Comparison of ENCODE assay signal across 9 cellular contexts in the genomic region with DNA sequence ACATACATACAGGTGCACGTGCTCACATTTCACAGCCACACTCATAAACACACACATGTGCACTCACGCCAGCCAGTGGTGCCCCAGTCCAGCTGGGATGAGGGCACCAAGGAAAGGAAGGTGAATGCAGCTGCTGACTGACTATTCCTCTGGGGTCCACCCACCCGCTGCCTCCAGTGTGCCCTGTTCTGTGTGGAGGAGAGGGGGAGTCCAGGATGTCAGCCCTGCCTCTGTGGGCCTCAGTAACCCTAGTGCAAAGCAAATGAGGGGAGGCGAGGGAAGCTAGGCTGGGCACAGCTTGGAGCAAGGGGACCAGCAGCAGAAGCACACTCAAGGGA. TPM values are rescaled to one million over a fixed set of nuclear protein-coding genes. Genes with fewer than 3 reads are reported as not detected.
A peak's percentile ranks its signal among the peaks of the same experiment; 100 is the strongest.
DNase-seq lines count a peak whose midpoint lies in the region; ATAC-seq lines count a peak whose summit lies in the region.
"Had no signal": no experiment of that assay in that cellular context is flagged by ENCODE, and none has a peak within 500 bp of the region (broad histone marks: within the 10 kb centered on the region; RNA-seq: fewer than 3 reads in every experiment).

No MANE protein-coding gene starts in this region.

- H3K4me1 Mint-ChIP-seq in activated naive CD8-positive, alpha-beta T cell treated with anti-CD3 and anti-CD28 coated beads, Interleukin-2, amount 50 U/mL, for 24 hours = peaks cover 42% of the 10 kb centered on the region

- intact Hi-C loops in aorta (cut with DNase I) = no loop called here

- peaks cover 4% of the 10 kb centered on the region for H3K9me3 Mint-ChIP-seq in activated naive CD8-positive, alpha-beta T cell treated with anti-CD3 and anti-CD28 coated beads, Interleukin-2, amount 50 U/mL, for 24 hours

- peak overlapping the region; percentile 90 for H3K27ac Mint-ChIP-seq in activated naive CD8-positive, alpha-beta T cell treated with anti-CD3 and anti-CD28 coated beads, Interleukin-2, amount 50 U/mL, for 24 hours

- H3K4me3 ChIP-seq in mesodermal cell (ENCODE audit: extremely low read depth, insufficient read depth, low read length, poor library complexity, severe bottlenecking) = no peak overlapping the region
- no peak overlapping the region for H3K4me3 ChIP-seq in aorta (ENCODE audit: low read length in 2 of 2)
- H3K4me3 ChIP-seq: prostate gland had no signal

- no peaks in the 10 kb centered on the region for H3K36me3 Mint-ChIP-seq in activated naive CD8-positive, alpha-beta T cell treated with anti-CD3 and anti-CD28 coated beads, Interleukin-2, amount 50 U/mL, for 24 hours (ENCODE audit: low read depth)

- no peaks in the 10 kb centered on the region for H3K9me3 ChIP-seq in mesodermal cell (ENCODE audit: control insufficient read depth, low read length)
- H3K9me3 ChIP-seq in aorta (ENCODE audit: control insufficient read depth, low read length) = no peaks in the 10 kb centered on the region
- H3K9me3 ChIP-seq: prostate gland had no signal

- no peaks in the 10 kb centered on the region for H3K27me3 Mint-ChIP-seq in activated naive CD8-positive, alpha-beta T cell treated with anti-CD3 and anti-CD28 coated beads, Interleukin-2, amount 50 U/mL, for 24 hours

- WGBS in mesodermal cell (ENCODE audit: insufficient coverage in 2 of 2), 2 experiments = 95 to 96% methylated on average over 2 to 4 of the region's 4 CpGs
- 53 to 66% methylated on average over 4 of the region's 4 CpGs for WGBS in aorta, 2 donors

- peak overlapping the region; percentile 45 for H3K27ac ChIP-seq in mesodermal cell (ENCODE audit: low read depth, low read length, severe bottlenecking)
- peak overlapping the region; percentile 97 to 98 for H3K27ac ChIP-seq in aorta (ENCODE audit: low read depth in 1 of 2, low read length in 2 of 2)
- H3K27ac ChIP-seq: prostate gland had no signal

- H3K36me3 ChIP-seq in mesodermal cell (ENCODE audit: control insufficient read depth, insufficient read depth, low read length) (no peaks in the 10 kb centered on the region), aorta (ENCODE audit: control insufficient read depth in 1 of 2, insufficient read depth in 2 of 2, low read length in 1 of 2) (no peaks in the 10 kb centered on the region)
- H3K36me3 ChIP-seq: prostate gland had no signal

- H3K4me1 ChIP-seq in mesodermal cell (ENCODE audit: control insufficient read depth, insufficient read depth, low read length, poor library complexity, severe bottlenecking) = peaks cover 38% of the 10 kb centered on the region
- H3K4me1 ChIP-seq in aorta (ENCODE audit: control insufficient read depth in 1 of 2, insufficient read depth in 2 of 2, low read length in 2 of 2) = peaks cover 0 to 10% of the 10 kb centered on the region in 2 donors
- H3K4me1 ChIP-seq: prostate gland had no signal

- DNase-seq in stimulated activated CD4-positive, alpha-beta T cell treated with anti-CD3 and anti-CD28 coated beads, Interleukin-4, amount 100 ng/mL, for 1 hour = peak; percentile 29
- no peak for DNase-seq in stimulated activated CD4-positive, alpha-beta T cell treated with anti-CD3 and anti-CD28 coated beads, Interleukin-1b, Interleukin-23, amount 100 ng/mL, for 48 hours
- DNase-seq in activated naive CD8-positive, alpha-beta T cell treated with anti-CD3 and anti-CD28 coated beads, Interleukin-2, amount 50 U/mL, for 24 hours = peak; percentile 23
- DNase-seq in aorta = no peak
- DNase-seq in NCI-H2081 (lab: John Stamatoyannopoulos, UW) = no peak
- DNase-seq in hepatic stellate cell (ENCODE audit: low spot score) = no peak
- DNase-seq in COLO829 (ENCODE audit: low spot score) = no peak

- peak overlapping the region; percentile 39 for H3K4me3 Mint-ChIP-seq in activated naive CD8-positive, alpha-beta T cell treated with anti-CD3 and anti-CD28 coated beads, Interleukin-2, amount 50 U/mL, for 24 hours

- no peaks in the 10 kb centered on the region for H3K27me3 ChIP-seq in aorta (ENCODE audit: control insufficient read depth in 1 of 2, insufficient read depth in 2 of 2, low read length in 1 of 2)

- no peak for ATAC-seq in activated naive CD8-positive, alpha-beta T cell treated with anti-CD3 and anti-CD28 coated beads, Interleukin-2, amount 50 U/mL, for 24 hours
- no peak for ATAC-seq in aorta (ENCODE audit: low FRiP score)

RNA-seq across cellular contexts. Expression of a gene that starts 57.6 kb away (rescaled TPM):
- 114 TPM for polyA plus RNA-seq in mesodermal cell (2013, experiment 1 of 2)
- polyA plus RNA-seq in mesodermal cell (2013, experiment 2 of 2) = 95.7 TPM
- total RNA-seq in aorta = 10 to 100 TPM; 55.4 to 73.1 TPM
- 10 to 100 TPM; 47.2 to 53.2 TPM for polyA plus RNA-seq in aorta

Comparison
In these comparisons a context has a peak if more than half of its experiments do, and no peak if none do; other contexts are left out.
1. DNase-seq: peak in stimulated activated CD4-positive, alpha-beta T cell treated with anti-CD3 and anti-CD28 coated beads, Interleukin-4, amount 100 ng/mL, for 1 hour (single experiment) and activated naive CD8-positive, alpha-beta T cell treated with anti-CD3 and anti-CD28 coated beads, Interleukin-2, amount 50 U/mL, for 24 hours (single experiment); none in stimulated activated CD4-positive, alpha-beta T cell treated with anti-CD3 and anti-CD28 coated beads, Interleukin-1b, Interleukin-23, amount 100 ng/mL, for 48 hours (single experiment), aorta (0 of 2), NCI-H2081 (0 of 2), hepatic stellate cell (single experiment) and COLO829 (single experiment).